Comparison of ENCODE assay signal across 1 cellular context in genomic region chr20:62996596-62996982, GRCh38.
A peak's percentile ranks its signal among the peaks of the same experiment; 100 is the strongest.
TF ChIP-seq lines count a peak whose summit lies in the region.

No MANE protein-coding gene starts in this region.

TF ChIP-seq in HepG2, 621 proteins besides CTCF, POLR2A, EP300 and RAD21:
- TF ChIP-seq ZIK1 (CRISPR knock-in tag; IDR thresholded peaks at IDR 0.05; ENCODE audit: borderline replicate concordance, low read depth) (no peak), MYC (CRISPR knock-in tag; IDR thresholded peaks at IDR 0.05; ENCODE audit: borderline replicate concordance) (0 out of 2 replicates have a peak, but pooled peaks have one; percentile 13)
